In the genomic region with DNA sequence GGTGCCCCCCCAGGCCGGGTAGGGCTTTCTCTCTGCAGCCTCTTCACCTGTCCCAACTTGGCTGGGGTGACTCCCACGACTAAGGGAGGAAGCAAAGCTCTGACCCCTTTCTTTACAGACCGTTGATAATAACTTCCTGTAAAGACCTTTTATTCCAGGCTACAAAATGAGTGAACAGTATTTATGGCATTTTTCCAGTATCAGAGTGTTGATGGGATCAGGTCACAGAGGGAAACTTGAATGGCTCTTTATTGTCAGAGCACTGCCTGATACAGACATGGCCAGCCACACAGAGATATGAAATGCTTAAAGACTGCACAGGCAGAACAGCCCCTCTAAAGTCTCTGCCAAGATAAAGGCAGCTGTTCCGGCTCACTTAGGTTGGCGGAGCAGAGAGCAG, we compare ENCODE assay signal across 23 cellular contexts.
A peak's percentile ranks its signal among the peaks of the same experiment; 100 is the strongest.
DNase-seq lines count a peak whose midpoint lies in the region; ATAC-seq, FAIRE-seq and TF ChIP-seq lines count a peak whose summit lies in the region.
"Had no signal": no experiment of that assay in that cellular context is flagged by ENCODE, and none has a peak within 500 bp of the region (broad histone marks: within the 10 kb centered on the region; RNA-seq: fewer than 3 reads in every experiment).

No MANE protein-coding gene starts in this region.

- peak; percentile 18 for DNase-seq in DMS153 (lab: John Stamatoyannopoulos, UW)
- DNase-seq in NCI-H1105 treated with DMSO at 0.1 percent for 48 hours (lab: John Stamatoyannopoulos, UW), result peak; percentile 83
- no peak for DNase-seq in mesothelial cell of epicardium (ENCODE audit: low spot score in 2 of 2, unreplicated experiment in 2 of 2)
- no peak for DNase-seq in COLO668 (lab: John Stamatoyannopoulos, UW; ENCODE audit: unreplicated experiment)
- no peak for DNase-seq in nucleus accumbens (lab: John Stamatoyannopoulos, UW)
- DNase-seq in SW 1271 (lab: John Stamatoyannopoulos, UW), result no peak
- DNase-seq: activated CD4-positive, alpha-beta T cell treated with anti-CD3 and anti-CD28 coated beads for 48 hours; activated naive CD4-positive, alpha-beta T cell treated with anti-CD3 and anti-CD28 coated beads for 36 hours; activated T-cell treated with anti-CD3 and anti-CD28 coated beads, Interleukin-2, amount 50 U/mL, for 72 hours; amniotic stem cell; CD4-positive, alpha-beta memory T cell; DMS53; GF-D8; heart left ventricle; left colon; mucosa of descending colon; NCI-H187; NCI-H524 treated with DMSO at 0.1 percent for 48 hours; stimulated activated CD4-positive, alpha-beta T cell treated with anti-CD3 and anti-CD28 coated beads, Interleukin-4, amount 100 ng/mL, for 1 hour; stimulated activated naive CD4-positive, alpha-beta T cell; thyroid gland had no signal

- H3K4me1 Mint-ChIP-seq in mesothelial cell of epicardium, result peaks cover 40% of the 10 kb centered on the region

- no peak for TF ChIP-seq CTCF in mesothelial cell of epicardium (IDR thresholded peaks at IDR 0.05; ENCODE audit: unreplicated experiment)

- FAIRE-seq in TTC549 (lab: Jason Lieb, UNC), result peak; percentile 45

- peaks cover 3% of the 10 kb centered on the region for H3K36me3 Mint-ChIP-seq in mesothelial cell of epicardium
- H3K36me3 Mint-ChIP-seq: CD4-positive, alpha-beta memory T cell had no signal

- no peak overlapping the region for H3K4me3 Mint-ChIP-seq in mesothelial cell of epicardium
- H3K4me3 Mint-ChIP-seq: activated naive CD4-positive, alpha-beta T cell treated with anti-CD3 and anti-CD28 coated beads for 36 hours; activated T-cell treated with anti-CD3 and anti-CD28 coated beads, Interleukin-2, amount 50 U/mL, for 72 hours; CD4-positive, alpha-beta memory T cell had no signal

- peaks cover 10% of the 10 kb centered on the region for H3K9me3 Mint-ChIP-seq in mesothelial cell of epicardium
- H3K9me3 Mint-ChIP-seq: activated naive CD4-positive, alpha-beta T cell treated with anti-CD3 and anti-CD28 coated beads for 36 hours had no signal

- no peak for ATAC-seq in HG03521 (IDR thresholded peaks at IDR 0.05; ENCODE audit: unreplicated experiment)
- ATAC-seq: activated T-cell treated with anti-CD3 and anti-CD28 coated beads, Interleukin-2, amount 50 U/mL, for 72 hours; left colon; mucosa of descending colon had no signal

- H3K27me3 Mint-ChIP-seq in mesothelial cell of epicardium (ENCODE audit: low read depth), result no peaks in the 10 kb centered on the region

- peak overlapping the region; percentile 50 for H3K27ac Mint-ChIP-seq in mesothelial cell of epicardium
- H3K27ac Mint-ChIP-seq: activated naive CD4-positive, alpha-beta T cell treated with anti-CD3 and anti-CD28 coated beads for 36 hours; activated T-cell treated with anti-CD3 and anti-CD28 coated beads, Interleukin-2, amount 50 U/mL, for 72 hours; CD4-positive, alpha-beta memory T cell had no signal

Comparison
In these comparisons a context has a peak if more than half of its experiments do, and no peak if none do; other contexts are left out.
1. DNase-seq: peak in DMS153 (single experiment) and NCI-H1105 treated with DMSO at 0.1 percent for 48 hours (single experiment); none in mesothelial cell of epicardium (0 of 2), COLO668 (single experiment), nucleus accumbens (0 of 56) and SW 1271 (0 of 2).